Comparison of ENCODE assay signal across 10 cellular contexts in the genomic region with DNA sequence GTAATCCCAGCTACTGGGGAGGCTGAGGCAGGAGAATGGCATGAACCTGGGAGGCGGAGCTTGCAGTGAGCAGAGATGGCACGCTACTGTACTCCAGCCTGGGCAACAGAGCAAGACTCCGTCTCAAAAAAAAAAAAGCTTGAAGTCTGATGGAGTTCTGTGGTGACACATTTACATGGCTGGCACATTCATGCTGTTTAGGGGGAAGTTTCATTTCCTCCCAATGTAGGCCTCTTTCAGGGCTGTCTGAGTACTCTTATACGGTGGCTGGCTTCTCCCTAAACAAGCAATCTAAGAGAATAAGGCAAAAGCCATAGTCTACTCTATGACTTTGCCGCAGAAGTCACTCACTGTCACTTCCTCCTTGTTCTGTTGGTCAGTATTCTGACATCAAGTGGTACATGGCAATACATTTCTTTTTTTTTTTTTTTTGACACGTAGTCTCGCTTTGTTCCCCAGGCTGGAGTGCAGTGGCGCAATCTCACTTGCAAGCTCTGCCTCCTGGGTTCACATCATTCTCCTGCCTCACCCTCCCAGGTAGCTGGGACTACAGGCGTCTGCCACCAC. TPM values are rescaled to one million over a fixed set of nuclear protein-coding genes. Genes with fewer than 3 reads are reported as not detected.
DNase-seq lines count a peak whose midpoint lies in the region; ATAC-seq and FAIRE-seq lines count a peak whose summit lies in the region.
"Had no signal": no experiment of that assay in that cellular context is flagged by ENCODE, and none has a peak within 500 bp of the region (broad histone marks: within the 10 kb centered on the region; RNA-seq: fewer than 3 reads in every experiment).

No MANE protein-coding gene starts in this region.

- peak overlapping the region; percentile 81 for H3K27ac Mint-ChIP-seq in dendritic cell treated with granulocyte-macrophage colony-stimulating factor and Interleukin-4, amounts not matched to agents 40 ng/mL and 50 ng/mL, for 4 days

- H3K4me1 Mint-ChIP-seq in dendritic cell treated with granulocyte-macrophage colony-stimulating factor and Interleukin-4, amounts not matched to agents 40 ng/mL and 50 ng/mL, for 4 days (ENCODE audit: low read depth), result peaks cover 29% of the 10 kb centered on the region

- H3K4me2 ChIP-seq in BLaER1 treated with 17β-estradiol and CSF1 and Interleukin-3, amounts not matched to agents 10 nM and 100 nM, result peak overlapping the region in 9 of 11 experiments; percentile 4 to 77 (median 49); a peak in 18 of 22 replicates

- H3K4me3 Mint-ChIP-seq in dendritic cell treated with granulocyte-macrophage colony-stimulating factor and Interleukin-4, amounts not matched to agents 40 ng/mL and 50 ng/mL, for 4 days, result peak overlapping the region; percentile 23

- no peaks in the 10 kb centered on the region for H3K27me3 ChIP-seq in BLaER1 treated with 17β-estradiol and CSF1 and Interleukin-3, amounts not matched to agents 10 nM and 100 nM

- intact Hi-C loops in dendritic cell treated with granulocyte-macrophage colony-stimulating factor and Interleukin-4, amounts not matched to agents 40 ng/mL and 50 ng/mL, for 4 days (cut with micrococcal nuclease), result no loop called here

- no peak for FAIRE-seq in frontal cortex (lab: Jason Lieb, UNC)

- ATAC-seq in GM19397 (IDR thresholded peaks at IDR 0.05; ENCODE audit: unreplicated experiment), result peak; percentile 82
- ATAC-seq in HG03196 (IDR thresholded peaks at IDR 0.05; ENCODE audit: unreplicated experiment), result peak; percentile 81

- H3K27ac ChIP-seq in BLaER1 treated with 17β-estradiol and CSF1 and Interleukin-3, amounts not matched to agents 10 nM and 100 nM, result peak overlapping the region in 7 of 11 experiments; percentile 3 to 57 (median 43); a peak in 11 of 22 replicates

- no peaks in the 10 kb centered on the region for H3K9me3 Mint-ChIP-seq in dendritic cell treated with granulocyte-macrophage colony-stimulating factor and Interleukin-4, amounts not matched to agents 40 ng/mL and 50 ng/mL, for 4 days

- DNase-seq in epidermal melanocyte (ENCODE audit: insufficient read length, low spot score) (no peak), activated gamma-delta T cell (lab: John Stamatoyannopoulos, UW) (no peak), dermis blood vessel endothelial cell (no peak), frontal cortex (ENCODE audit: low spot score in 2 of 2) (no peak)
- DNase-seq: Caco-2, caudate nucleus had no signal

- no peak overlapping the region for H3K4me3 ChIP-seq in BLaER1 treated with 17β-estradiol and CSF1 and Interleukin-3, amounts not matched to agents 10 nM and 100 nM

- H4K20me1 ChIP-seq in BLaER1 treated with 17β-estradiol and CSF1 and Interleukin-3, amounts not matched to agents 10 nM and 100 nM, result peaks cover 25 to 72% (median 54%) of the 10 kb centered on the region in 11 experiments; a peak in 17 of 22 replicates

- peaks cover 42 to 66% (median 49%) of the 10 kb centered on the region in 10 experiments for H3K4me1 ChIP-seq in BLaER1 treated with 17β-estradiol and CSF1 and Interleukin-3, amounts not matched to agents 10 nM and 100 nM
- H3K4me1 ChIP-seq: Caco-2 had no signal

- peaks cover 59% of the 10 kb centered on the region for H3K36me3 Mint-ChIP-seq in dendritic cell treated with granulocyte-macrophage colony-stimulating factor and Interleukin-4, amounts not matched to agents 40 ng/mL and 50 ng/mL, for 4 days (ENCODE audit: low read depth)

- H3K9me3 ChIP-seq in BLaER1 treated with 17β-estradiol and CSF1 and Interleukin-3, amounts not matched to agents 10 nM and 100 nM (replicated peaks in 1 of 11), result no peaks in the 10 kb centered on the region
- H3K9me3 ChIP-seq: Caco-2 had no signal

- no peaks in the 10 kb centered on the region for H3K27me3 Mint-ChIP-seq in dendritic cell treated with granulocyte-macrophage colony-stimulating factor and Interleukin-4, amounts not matched to agents 40 ng/mL and 50 ng/mL, for 4 days

- H3K36me3 ChIP-seq in BLaER1 treated with 17β-estradiol and CSF1 and Interleukin-3, amounts not matched to agents 10 nM and 100 nM, result peaks cover 70 to 96% (median 89%) of the 10 kb centered on the region in 11 experiments

- H3K9ac ChIP-seq in BLaER1 treated with 17β-estradiol and CSF1 and Interleukin-3, amounts not matched to agents 10 nM and 100 nM, result peak overlapping the region in 2 of 11 experiments; percentile 6 to 14; a peak in 1 of 22 replicates

RNA-seq across cellular contexts. Expression of a gene that starts 41.2 kb away (rescaled TPM):
- total RNA-seq in dermis blood vessel endothelial cell, result 3.6 and 14.1 TPM in 2 replicates
- total RNA-seq in frontal cortex, result 2.4 TPM

RNA-seq across cellular contexts. Expression of a gene that starts 41.5 kb away (rescaled TPM):
- total RNA-seq in dermis blood vessel endothelial cell (39.0 and 113 TPM in 2 replicates), frontal cortex (22.8 TPM)
